ENCODE assay signal across 1 cellular context in the genomic region with DNA sequence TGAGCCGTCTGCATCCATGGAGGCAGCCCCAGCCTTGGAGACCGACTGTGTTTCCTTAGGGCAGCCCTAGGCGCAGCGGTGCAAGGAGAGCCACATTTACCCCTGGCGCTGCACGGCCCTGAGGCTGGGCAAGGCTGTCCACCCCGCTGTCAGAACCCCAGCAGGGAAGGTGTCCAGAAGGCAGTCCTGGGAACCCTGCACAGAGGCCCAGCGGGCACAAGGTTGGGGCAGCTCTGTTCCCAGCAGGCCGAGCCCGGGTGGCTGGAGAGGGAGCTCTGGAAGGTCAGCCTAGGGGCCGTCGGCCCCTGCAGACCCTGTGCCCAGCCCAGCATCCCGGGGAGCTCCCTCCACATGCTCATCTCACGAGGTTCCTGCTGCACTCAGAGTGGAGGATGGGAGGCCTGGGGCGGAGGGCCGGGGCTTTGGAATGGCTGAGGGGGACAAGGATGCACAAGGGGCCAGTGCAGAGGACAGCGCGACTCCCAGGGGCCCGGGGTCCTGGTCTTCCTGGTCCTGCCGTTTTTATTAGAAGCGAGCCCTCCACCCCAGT.
TF ChIP-seq lines count a peak whose summit lies in the region.

No MANE protein-coding gene starts in this region.

TF ChIP-seq in H1, 55 proteins besides CTCF, POLR2A, EP300 and RAD21:
- TF ChIP-seq ASH2L (IDR thresholded peaks at IDR 0.05; ENCODE audit: low read length) (no peak), EZH2 (IDR thresholded peaks at IDR 0.05; ENCODE audit: low read depth, low read length, severe bottlenecking) (peak; percentile 2)
